2 cellular contexts compared by ENCODE assay signal in genomic region chr1:156601122-156601830, GRCh38.
A peak's percentile ranks its signal among the peaks of the same experiment; 100 is the strongest.
TF ChIP-seq lines count a peak whose summit lies in the region.

GPATCH4 (minus strand) TSS chr1:156601479.

TF ChIP-seq in HEK293, 187 proteins besides CTCF, POLR2A, EP300 and RAD21 (continued from another document and continues in another):
- no peak for TF ChIP-seq ZNF18 (tag by site-specific recombination; IDR thresholded peaks at IDR 0.05)
- no peak for TF ChIP-seq ZNF248 (tag by site-specific recombination; IDR thresholded peaks at IDR 0.05)
- TF ChIP-seq GLIS2 (tag by site-specific recombination; IDR thresholded peaks at IDR 0.05): no peak
- TF ChIP-seq ZNF423 (tag by site-specific recombination; IDR thresholded peaks at IDR 0.05): no peak
- TF ChIP-seq MZF1 (tag by site-specific recombination; IDR thresholded peaks at IDR 0.05; ENCODE audit: borderline replicate concordance): no peak
- no peak for TF ChIP-seq ZNF132 (tag by site-specific recombination; IDR thresholded peaks at IDR 0.05; ENCODE audit: borderline replicate concordance)
- TF ChIP-seq ZBTB44 (tag by site-specific recombination; IDR thresholded peaks at IDR 0.05): no peak
- TF ChIP-seq ZNF335 (tag by site-specific recombination; conservative IDR thresholded peaks at IDR 0.05): peak; percentile 72
- TF ChIP-seq ZNF114 (tag by site-specific recombination; IDR thresholded peaks at IDR 0.05): no peak
- no peak for TF ChIP-seq ZNF791 (tag by site-specific recombination; IDR thresholded peaks at IDR 0.05)
- peak; percentile 79 for TF ChIP-seq ZXDB (tag by site-specific recombination; IDR thresholded peaks at IDR 0.05)
- no peak for TF ChIP-seq ZNF174 (tag by site-specific recombination; IDR thresholded peaks at IDR 0.05)
- no peak for TF ChIP-seq ZNF175 (tag by site-specific recombination; IDR thresholded peaks at IDR 0.05)
- no peak for TF ChIP-seq ZNF776 (tag by site-specific recombination; IDR thresholded peaks at IDR 0.05; ENCODE audit: borderline replicate concordance)
- no peak for TF ChIP-seq ZNF37A (tag by site-specific recombination; IDR thresholded peaks at IDR 0.05)
- TF ChIP-seq ZNF2 (tag by site-specific recombination; IDR thresholded peaks at IDR 0.05): 0 out of 2 replicates have a peak, but pooled peaks have one; percentile 42
- TF ChIP-seq ZNF501 (tag by site-specific recombination; IDR thresholded peaks at IDR 0.05): peak; percentile 87
- TF ChIP-seq ZNF239 (tag by site-specific recombination; IDR thresholded peaks at IDR 0.05): no peak
- no peak for TF ChIP-seq ZNF549 (tag by site-specific recombination; IDR thresholded peaks at IDR 0.05)
- TF ChIP-seq ZFHX2 (tag by site-specific recombination; conservative IDR thresholded peaks at IDR 0.05): no peak
- TF ChIP-seq ZNF626 (tag by site-specific recombination; IDR thresholded peaks at IDR 0.05): no peak
- TF ChIP-seq ZNF138 (tag by site-specific recombination; IDR thresholded peaks at IDR 0.05; ENCODE audit: borderline replicate concordance): no peak
- no peak for TF ChIP-seq ZNF404 (tag by site-specific recombination; IDR thresholded peaks at IDR 0.05)
- no peak for TF ChIP-seq ZNF354C (tag by site-specific recombination; IDR thresholded peaks at IDR 0.05; ENCODE audit: borderline replicate concordance, low read depth)
- TF ChIP-seq ZNF768 (tag by site-specific recombination; IDR thresholded peaks at IDR 0.05): no peak
- TF ChIP-seq ZSCAN23 (tag by site-specific recombination; IDR thresholded peaks at IDR 0.05): 0 out of 2 replicates have a peak, but pooled peaks have one; percentile 22
- no peak for TF ChIP-seq ZNF513 (tag by site-specific recombination; IDR thresholded peaks at IDR 0.05)
- TF ChIP-seq SP2 (tag by site-specific recombination; IDR thresholded peaks at IDR 0.05): peak; percentile 49
- TF ChIP-seq EGR2 (tag by site-specific recombination; IDR thresholded peaks at IDR 0.05; ENCODE audit: low read depth): no peak
- TF ChIP-seq KLF10 (tag by site-specific recombination; IDR thresholded peaks at IDR 0.05): no peak
- peak; percentile 75 for TF ChIP-seq ZBTB17 (tag by site-specific recombination; IDR thresholded peaks at IDR 0.05)
- no peak for TF ChIP-seq KLF7 (tag by site-specific recombination; IDR thresholded peaks at IDR 0.05; ENCODE audit: borderline replicate concordance)
- no peak for TF ChIP-seq TCF7L2 (IDR thresholded peaks at IDR 0.05; ENCODE audit: borderline replicate concordance, low read depth, low read length)
- TF ChIP-seq REPIN1 (tag by site-specific recombination; IDR thresholded peaks at IDR 0.05; ENCODE audit: low read depth): no peak
- no peak for TF ChIP-seq ZNF514 (tag by site-specific recombination; IDR thresholded peaks at IDR 0.05)
- TF ChIP-seq ZNF529 (tag by site-specific recombination; IDR thresholded peaks at IDR 0.05; ENCODE audit: insufficient replicate concordance): no peak
- TF ChIP-seq ZBTB7A (tag by site-specific recombination; IDR thresholded peaks at IDR 0.05; ENCODE audit: low read depth): no peak
- no peak for TF ChIP-seq ZNF23 (tag by site-specific recombination; IDR thresholded peaks at IDR 0.05; ENCODE audit: borderline replicate concordance)

TF ChIP-seq in K562, 482 proteins besides CTCF, POLR2A, EP300 and RAD21 (continued from another document and continues in another):
- peak; percentile 80 for TF ChIP-seq TFAP4 (CRISPR knock-in tag; IDR thresholded peaks at IDR 0.05; ENCODE audit: borderline replicate concordance)
- TF ChIP-seq MAX (CRISPR knock-in tag; IDR thresholded peaks at IDR 0.05): peak; percentile 95
- TF ChIP-seq ATF7 (IDR thresholded peaks at IDR 0.05): peak; percentile 69
- no peak for TF ChIP-seq FOXK1 (CRISPR knock-in tag; IDR thresholded peaks at IDR 0.05; ENCODE audit: borderline replicate concordance)
- TF ChIP-seq FOXJ2 (tag; IDR thresholded peaks at IDR 0.05): peak; percentile 47; the same call in 1 of the 2 replicates
- 0 out of 4 replicates have a peak, but pooled peaks of 1 of the 2 experiments have one; percentile 36 for TF ChIP-seq ZNF639 (CRISPR knock-in tag; conservative IDR thresholded peaks at IDR 0.05 in 1 of 2, IDR thresholded peaks at IDR 0.05 in 1 of 2)
- no peak for TF ChIP-seq ZNF184 (CRISPR knock-in tag; IDR thresholded peaks at IDR 0.05)
- TF ChIP-seq SP1 (CRISPR knock-in tag; IDR thresholded peaks at IDR 0.05): peak; percentile 43; the same call in 1 of the 2 replicates
- TF ChIP-seq ZNF12 (CRISPR knock-in tag; IDR thresholded peaks at IDR 0.05): no peak
- no peak for TF ChIP-seq RHOXF2B (CRISPR knock-in tag; conservative IDR thresholded peaks at IDR 0.05)
- TF ChIP-seq NKRF (IDR thresholded peaks at IDR 0.05; ENCODE audit: borderline replicate concordance): peak; percentile 100
- TF ChIP-seq E2F3 (CRISPR knock-in tag; IDR thresholded peaks at IDR 0.05): 0 out of 2 replicates have a peak, but pooled peaks have one; percentile 23
- peak in 1 of 2 experiments; percentile 62 for TF ChIP-seq AFF1 (IDR thresholded peaks at IDR 0.05; ENCODE audit: low read depth in 1 of 2, partially characterized antibody in 2 of 2)
- peak; percentile 100 for TF ChIP-seq SAP30 (IDR thresholded peaks at IDR 0.05; ENCODE audit: borderline replicate concordance, insufficient read depth, low read depth, low read length, poor library complexity, severe bottlenecking)
- no peak for TF ChIP-seq ZNF277 (CRISPR knock-in tag; IDR thresholded peaks at IDR 0.05; ENCODE audit: borderline replicate concordance)
- 0 out of 2 replicates have a peak, but pooled peaks have one; percentile 23 for TF ChIP-seq ZBTB26 (CRISPR knock-in tag; IDR thresholded peaks at IDR 0.05)
- no peak for TF ChIP-seq ZNF77 (CRISPR knock-in tag; IDR thresholded peaks at IDR 0.05)
- peak; percentile 57; the same call in 1 of the 2 replicates for TF ChIP-seq CTBP1 (IDR thresholded peaks at IDR 0.05; ENCODE audit: borderline replicate concordance)
- TF ChIP-seq ASH1L (IDR thresholded peaks at IDR 0.05; ENCODE audit: borderline replicate concordance, low read depth, partially characterized antibody): no peak
- peak; percentile 74; the same call in 1 of the 2 replicates for TF ChIP-seq L3MBTL2 (IDR thresholded peaks at IDR 0.05)
- peak; percentile 56 for TF ChIP-seq CXXC5 (CRISPR knock-in tag; IDR thresholded peaks at IDR 0.05)
- TF ChIP-seq ELF4 (CRISPR knock-in tag; IDR thresholded peaks at IDR 0.05): no peak
- TF ChIP-seq MYNN (IDR thresholded peaks at IDR 0.05): no peak
- 0 out of 2 replicates have a peak, but pooled peaks have one; percentile 30 for TF ChIP-seq MYNN (CRISPR knock-in tag; IDR thresholded peaks at IDR 0.05)
- TF ChIP-seq ADNP (tag; IDR thresholded peaks at IDR 0.05): no peak
- TF ChIP-seq NR4A1 (CRISPR knock-in tag; IDR thresholded peaks at IDR 0.05): no peak
- TF ChIP-seq NR4A1 (tag; IDR thresholded peaks at IDR 0.05): peak; percentile 81
- peak; percentile 80 for TF ChIP-seq SP2 (IDR thresholded peaks at IDR 0.05; ENCODE audit: extremely low read depth, low read depth, low read length, poor library complexity, severe bottlenecking)
- peak; percentile 96 for TF ChIP-seq EP400 (IDR thresholded peaks at IDR 0.05)
- peak in 1 of 2 experiments; percentile 48 for TF ChIP-seq E2F6 (IDR thresholded peaks at IDR 0.05; ENCODE audit: borderline replicate concordance in 1 of 2, extremely low read depth in 1 of 2, insufficient read depth in 1 of 2, insufficient read length in 1 of 2, low read depth in 1 of 2, low read length in 1 of 2, poor library complexity in 1 of 2, severe bottlenecking in 1 of 2)
- no peak for TF ChIP-seq ZKSCAN8 (CRISPR knock-in tag; IDR thresholded peaks at IDR 0.05)
- peak; percentile 44; the same call in 1 of the 2 replicates for TF ChIP-seq NR2C1 (IDR thresholded peaks at IDR 0.05)
- no peak; the same call in 1 of the 2 replicates for TF ChIP-seq NR2C1 (tag; IDR thresholded peaks at IDR 0.05)
- TF ChIP-seq SNRNP70 (optimal IDR thresholded peaks at IDR 0.05; ENCODE audit: low read depth, low read length): no peak
- 0 out of 2 replicates have a peak, but pooled peaks have one; percentile 27 for TF ChIP-seq ZFX (CRISPR knock-in tag; IDR thresholded peaks at IDR 0.05)
- TF ChIP-seq CHCHD3 (CRISPR knock-in tag; IDR thresholded peaks at IDR 0.05): no peak
- TF ChIP-seq BCOR (IDR thresholded peaks at IDR 0.05): 0 out of 2 replicates have a peak, but pooled peaks have one; percentile 6
- TF ChIP-seq MXD1 (CRISPR knock-in tag; IDR thresholded peaks at IDR 0.05; ENCODE audit: borderline replicate concordance, poor library complexity, severe bottlenecking): peak; percentile 99
